8 cellular contexts compared by ENCODE assay signal in the genomic region with DNA sequence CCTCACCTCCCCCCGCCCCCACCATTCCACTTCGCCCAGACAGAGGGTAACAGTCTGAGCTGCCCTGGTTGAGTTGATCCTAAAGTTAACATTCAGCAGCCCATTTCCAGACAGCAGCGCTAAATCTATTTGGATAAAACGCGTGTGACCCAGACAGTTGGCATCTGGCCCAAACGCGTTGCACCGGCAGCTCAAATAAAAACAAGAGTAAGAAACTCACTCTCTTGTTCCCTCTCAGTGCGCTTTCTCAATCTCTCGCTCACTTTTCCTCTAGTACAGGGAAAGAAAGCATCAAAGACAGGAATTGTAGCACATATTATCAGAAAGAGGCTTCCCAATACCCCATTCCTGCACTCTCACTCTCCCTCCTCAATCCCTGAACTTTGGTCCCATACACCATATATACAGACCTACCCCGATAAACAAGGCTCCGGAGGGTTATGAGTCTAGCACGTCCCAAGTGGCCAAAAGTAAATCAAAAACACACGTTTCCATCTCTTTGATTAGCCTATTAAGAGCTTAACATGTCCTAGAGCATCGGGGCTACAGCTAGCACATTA.
DNase-seq lines count a peak whose midpoint lies in the region; ATAC-seq and FAIRE-seq lines count a peak whose summit lies in the region.

No MANE protein-coding gene starts in this region.

- H3K27me3 ChIP-seq in layer of hippocampus (ENCODE audit: control insufficient read depth, insufficient read depth, low read length) = no peaks in the 10 kb centered on the region

- ATAC-seq in GM18870 (IDR thresholded peaks at IDR 0.05; ENCODE audit: unreplicated experiment) = no peak

- H3K27ac ChIP-seq in cingulate gyrus (ENCODE audit: low read depth, low read length) (peak overlapping the region; percentile 31), layer of hippocampus (ENCODE audit: low read depth, low read length) (peak overlapping the region; percentile 12)

- FAIRE-seq in HTR-8/SVneo (lab: Jason Lieb, UNC) = peak; percentile 54

- DNase-seq in activated effector memory CD4-positive, alpha-beta T cell treated with anti-CD3 and anti-CD28 coated beads, Interleukin-2, amount 50 U/mL, for 16 hours = peak; percentile 70
- DNase-seq in activated effector memory CD4-positive, alpha-beta T cell treated with Interleukin-2 at 50 U/mL for 16 hours = no peak
- DNase-seq in HTR-8/SVneo (ENCODE audit: insufficient read length, low spot score) = no peak
- peak; percentile 9 for DNase-seq in SKM-1 (lab: John Stamatoyannopoulos, UW; ENCODE audit: unreplicated experiment)
- DNase-seq in stimulated activated CD4-positive, alpha-beta T cell treated with anti-CD3 and anti-CD28 coated beads, Interleukin-4, amount 100 ng/mL, for 24 hours = peak; percentile 26

Comparison
In these comparisons a context has a peak if more than half of its experiments do, and no peak if none do; other contexts are left out.
1. DNase-seq: peak in activated effector memory CD4-positive, alpha-beta T cell treated with anti-CD3 and anti-CD28 coated beads, Interleukin-2, amount 50 U/mL, for 16 hours (single experiment), SKM-1 (single experiment) and stimulated activated CD4-positive, alpha-beta T cell treated with anti-CD3 and anti-CD28 coated beads, Interleukin-4, amount 100 ng/mL, for 24 hours (single experiment); none in activated effector memory CD4-positive, alpha-beta T cell treated with Interleukin-2 at 50 U/mL for 16 hours (single experiment) and HTR-8/SVneo (single experiment).